Comparison of ENCODE assay signal across 1 cellular context in genomic region chr17:28385037-28385797, GRCh38.
TF ChIP-seq lines count a peak whose summit lies in the region.

No MANE protein-coding gene starts in this region.

TF ChIP-seq in GM12878, 131 proteins besides CTCF, POLR2A, EP300 and RAD21:
- no peak for TF ChIP-seq PBX3 (IDR thresholded peaks at IDR 0.05; ENCODE audit: insufficient replicate concordance, low read depth, low read length)
- TF ChIP-seq MLLT1 (IDR thresholded peaks at IDR 0.05): 0 out of 2 replicates have a peak, but pooled peaks have one; percentile 21
- TF ChIP-seq POLR2AphosphoS5 (IDR thresholded peaks at IDR 0.05; ENCODE audit: low read length): no peak
- TF ChIP-seq CBX3 (IDR thresholded peaks at IDR 0.05; ENCODE audit: borderline replicate concordance, low read depth): no peak
- no peak for TF ChIP-seq IRF4 (IDR thresholded peaks at IDR 0.05; ENCODE audit: low read depth, low read length)
- 0 out of 2 replicates have a peak, but pooled peaks have one; percentile 36 for TF ChIP-seq ZBTB33 (IDR thresholded peaks at IDR 0.05)
TF ChIP-seq in GM12878: peak in this region for 2.
